Comparison of ENCODE assay signal across 1 cellular context in the genomic region with DNA sequence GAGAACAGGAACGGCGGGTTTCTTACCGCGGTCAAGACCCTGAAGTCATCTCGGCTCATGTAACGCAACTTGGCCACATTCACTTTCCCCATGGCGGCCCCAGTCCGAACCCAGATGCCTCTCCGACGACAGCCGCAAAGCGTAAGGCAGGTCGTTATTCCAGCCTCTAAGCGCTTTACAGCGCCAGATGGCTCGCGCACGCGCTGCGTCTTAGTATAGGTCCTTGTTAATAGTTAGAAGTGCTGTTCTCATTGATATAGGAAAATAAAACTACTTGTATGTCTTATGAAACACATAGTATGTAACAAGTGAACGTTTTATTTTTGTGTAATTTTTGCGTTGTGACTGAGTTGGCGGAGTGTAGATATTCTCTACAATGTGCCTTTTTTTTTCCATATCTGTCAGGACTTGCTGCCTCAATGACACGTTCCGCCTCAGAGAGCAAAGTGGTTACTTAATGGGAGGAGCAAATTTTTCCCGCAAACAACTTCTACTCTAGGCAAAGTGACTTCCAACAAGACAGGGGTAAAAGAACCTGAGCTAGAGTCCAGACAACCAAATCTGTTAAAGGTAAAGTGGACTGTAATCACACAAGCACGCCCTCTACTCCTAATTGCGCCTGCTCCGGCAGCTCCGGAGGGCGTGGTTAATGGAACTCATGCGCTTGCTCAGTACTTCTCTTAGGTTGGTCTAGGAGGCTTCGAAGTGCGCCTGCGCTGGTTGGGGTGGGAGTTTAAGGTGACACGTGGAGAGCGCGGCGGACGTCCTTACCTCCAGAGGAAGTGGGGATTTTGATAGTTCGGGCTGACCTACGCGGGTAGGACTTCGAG.
TF ChIP-seq lines count a peak whose summit lies in the region.

A gene (minus strand): TSS at position 148 of the 830 bp plus-strand sequence. CDS start 56 bp downstream, at position 92.

TF ChIP-seq in HepG2, 621 proteins besides CTCF, POLR2A, EP300 and RAD21 (continued from another document and continues in another):
- TF ChIP-seq, protein P1, sequence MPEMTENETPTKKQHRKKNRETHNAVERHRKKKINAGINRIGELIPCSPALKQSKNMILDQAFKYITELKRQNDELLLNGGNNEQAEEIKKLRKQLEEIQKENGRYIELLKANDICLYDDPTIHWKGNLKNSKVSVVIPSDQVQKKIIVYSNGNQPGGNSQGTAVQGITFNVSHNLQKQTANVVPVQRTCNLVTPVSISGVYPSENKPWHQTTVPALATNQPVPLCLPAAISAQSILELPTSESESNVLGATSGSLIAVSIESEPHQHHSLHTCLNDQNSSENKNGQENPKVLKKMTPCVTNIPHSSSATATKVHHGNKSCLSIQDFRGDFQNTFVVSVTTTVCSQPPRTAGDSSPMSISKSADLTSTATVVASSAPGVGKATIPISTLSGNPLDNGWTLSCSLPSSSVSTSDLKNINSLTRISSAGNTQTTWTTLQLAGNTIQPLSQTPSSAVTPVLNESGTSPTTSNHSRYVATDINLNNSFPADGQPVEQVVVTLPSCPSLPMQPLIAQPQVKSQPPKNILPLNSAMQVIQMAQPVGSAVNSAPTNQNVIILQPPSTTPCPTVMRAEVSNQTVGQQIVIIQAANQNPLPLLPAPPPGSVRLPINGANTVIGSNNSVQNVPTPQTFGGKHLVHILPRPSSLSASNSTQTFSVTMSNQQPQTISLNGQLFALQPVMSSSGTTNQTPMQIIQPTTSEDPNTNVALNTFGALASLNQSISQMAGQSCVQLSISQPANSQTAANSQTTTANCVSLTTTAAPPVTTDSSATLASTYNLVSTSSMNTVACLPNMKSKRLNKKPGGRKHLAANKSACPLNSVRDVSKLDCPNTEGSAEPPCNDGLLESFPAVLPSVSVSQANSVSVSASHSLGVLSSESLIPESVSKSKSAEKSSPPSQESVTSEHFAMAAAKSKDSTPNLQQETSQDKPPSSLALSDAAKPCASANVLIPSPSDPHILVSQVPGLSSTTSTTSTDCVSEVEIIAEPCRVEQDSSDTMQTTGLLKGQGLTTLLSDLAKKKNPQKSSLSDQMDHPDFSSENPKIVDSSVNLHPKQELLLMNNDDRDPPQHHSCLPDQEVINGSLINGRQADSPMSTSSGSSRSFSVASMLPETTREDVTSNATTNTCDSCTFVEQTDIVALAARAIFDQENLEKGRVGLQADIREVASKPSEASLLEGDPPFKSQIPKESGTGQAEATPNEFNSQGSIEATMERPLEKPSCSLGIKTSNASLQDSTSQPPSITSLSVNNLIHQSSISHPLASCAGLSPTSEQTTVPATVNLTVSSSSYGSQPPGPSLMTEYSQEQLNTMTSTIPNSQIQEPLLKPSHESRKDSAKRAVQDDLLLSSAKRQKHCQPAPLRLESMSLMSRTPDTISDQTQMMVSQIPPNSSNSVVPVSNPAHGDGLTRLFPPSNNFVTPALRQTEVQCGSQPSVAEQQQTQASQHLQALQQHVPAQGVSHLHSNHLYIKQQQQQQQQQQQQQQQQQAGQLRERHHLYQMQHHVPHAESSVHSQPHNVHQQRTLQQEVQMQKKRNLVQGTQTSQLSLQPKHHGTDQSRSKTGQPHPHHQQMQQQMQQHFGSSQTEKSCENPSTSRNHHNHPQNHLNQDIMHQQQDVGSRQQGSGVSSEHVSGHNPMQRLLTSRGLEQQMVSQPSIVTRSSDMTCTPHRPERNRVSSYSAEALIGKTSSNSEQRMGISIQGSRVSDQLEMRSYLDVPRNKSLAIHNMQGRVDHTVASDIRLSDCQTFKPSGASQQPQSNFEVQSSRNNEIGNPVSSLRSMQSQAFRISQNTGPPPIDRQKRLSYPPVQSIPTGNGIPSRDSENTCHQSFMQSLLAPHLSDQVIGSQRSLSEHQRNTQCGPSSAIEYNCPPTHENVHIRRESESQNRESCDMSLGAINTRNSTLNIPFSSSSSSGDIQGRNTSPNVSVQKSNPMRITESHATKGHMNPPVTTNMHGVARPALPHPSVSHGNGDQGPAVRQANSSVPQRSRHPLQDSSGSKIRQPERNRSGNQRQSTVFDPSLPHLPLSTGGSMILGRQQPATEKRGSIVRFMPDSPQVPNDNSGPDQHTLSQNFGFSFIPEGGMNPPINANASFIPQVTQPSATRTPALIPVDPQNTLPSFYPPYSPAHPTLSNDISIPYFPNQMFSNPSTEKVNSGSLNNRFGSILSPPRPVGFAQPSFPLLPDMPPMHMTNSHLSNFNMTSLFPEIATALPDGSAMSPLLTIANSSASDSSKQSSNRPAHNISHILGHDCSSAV (CRISPR knock-in tag; IDR thresholded peaks at IDR 0.05; ENCODE audit: borderline replicate concordance): peak; percentile 78; the same call in 1 of the 2 replicates
- TF ChIP-seq KLF15 (CRISPR knock-in tag; IDR thresholded peaks at IDR 0.05; ENCODE audit: borderline replicate concordance) (peak; percentile 89; the same call in 1 of the 2 replicates), RFXANK (CRISPR knock-in tag; IDR thresholded peaks at IDR 0.05) (no peak; the same call in 1 of the 2 replicates), AHR (CRISPR knock-in tag; IDR thresholded peaks at IDR 0.05) (peak; percentile 94; the same call in 1 of the 2 replicates), ZNF563 (CRISPR knock-in tag; IDR thresholded peaks at IDR 0.05) (peak; percentile 71; the same call in 1 of the 2 replicates), GATAD2A (CRISPR knock-in tag; IDR thresholded peaks at IDR 0.05) (peak; percentile 61), NFATC3 (CRISPR knock-in tag; IDR thresholded peaks at IDR 0.05) (0 out of 2 replicates have a peak, but pooled peaks have one; percentile 13), SP4 (CRISPR knock-in tag; IDR thresholded peaks at IDR 0.05) (peak; percentile 44; the same call in 1 of the 2 replicates), CBX1 (IDR thresholded peaks at IDR 0.05; ENCODE audit: low read depth) (no peak), WIZ (CRISPR knock-in tag; IDR thresholded peaks at IDR 0.05) (0 out of 2 replicates have a peak, but pooled peaks have one; percentile 11), ZMAT3 (CRISPR knock-in tag; conservative IDR thresholded peaks at IDR 0.05) (peak; percentile 87)
- TF ChIP-seq, protein P2, sequence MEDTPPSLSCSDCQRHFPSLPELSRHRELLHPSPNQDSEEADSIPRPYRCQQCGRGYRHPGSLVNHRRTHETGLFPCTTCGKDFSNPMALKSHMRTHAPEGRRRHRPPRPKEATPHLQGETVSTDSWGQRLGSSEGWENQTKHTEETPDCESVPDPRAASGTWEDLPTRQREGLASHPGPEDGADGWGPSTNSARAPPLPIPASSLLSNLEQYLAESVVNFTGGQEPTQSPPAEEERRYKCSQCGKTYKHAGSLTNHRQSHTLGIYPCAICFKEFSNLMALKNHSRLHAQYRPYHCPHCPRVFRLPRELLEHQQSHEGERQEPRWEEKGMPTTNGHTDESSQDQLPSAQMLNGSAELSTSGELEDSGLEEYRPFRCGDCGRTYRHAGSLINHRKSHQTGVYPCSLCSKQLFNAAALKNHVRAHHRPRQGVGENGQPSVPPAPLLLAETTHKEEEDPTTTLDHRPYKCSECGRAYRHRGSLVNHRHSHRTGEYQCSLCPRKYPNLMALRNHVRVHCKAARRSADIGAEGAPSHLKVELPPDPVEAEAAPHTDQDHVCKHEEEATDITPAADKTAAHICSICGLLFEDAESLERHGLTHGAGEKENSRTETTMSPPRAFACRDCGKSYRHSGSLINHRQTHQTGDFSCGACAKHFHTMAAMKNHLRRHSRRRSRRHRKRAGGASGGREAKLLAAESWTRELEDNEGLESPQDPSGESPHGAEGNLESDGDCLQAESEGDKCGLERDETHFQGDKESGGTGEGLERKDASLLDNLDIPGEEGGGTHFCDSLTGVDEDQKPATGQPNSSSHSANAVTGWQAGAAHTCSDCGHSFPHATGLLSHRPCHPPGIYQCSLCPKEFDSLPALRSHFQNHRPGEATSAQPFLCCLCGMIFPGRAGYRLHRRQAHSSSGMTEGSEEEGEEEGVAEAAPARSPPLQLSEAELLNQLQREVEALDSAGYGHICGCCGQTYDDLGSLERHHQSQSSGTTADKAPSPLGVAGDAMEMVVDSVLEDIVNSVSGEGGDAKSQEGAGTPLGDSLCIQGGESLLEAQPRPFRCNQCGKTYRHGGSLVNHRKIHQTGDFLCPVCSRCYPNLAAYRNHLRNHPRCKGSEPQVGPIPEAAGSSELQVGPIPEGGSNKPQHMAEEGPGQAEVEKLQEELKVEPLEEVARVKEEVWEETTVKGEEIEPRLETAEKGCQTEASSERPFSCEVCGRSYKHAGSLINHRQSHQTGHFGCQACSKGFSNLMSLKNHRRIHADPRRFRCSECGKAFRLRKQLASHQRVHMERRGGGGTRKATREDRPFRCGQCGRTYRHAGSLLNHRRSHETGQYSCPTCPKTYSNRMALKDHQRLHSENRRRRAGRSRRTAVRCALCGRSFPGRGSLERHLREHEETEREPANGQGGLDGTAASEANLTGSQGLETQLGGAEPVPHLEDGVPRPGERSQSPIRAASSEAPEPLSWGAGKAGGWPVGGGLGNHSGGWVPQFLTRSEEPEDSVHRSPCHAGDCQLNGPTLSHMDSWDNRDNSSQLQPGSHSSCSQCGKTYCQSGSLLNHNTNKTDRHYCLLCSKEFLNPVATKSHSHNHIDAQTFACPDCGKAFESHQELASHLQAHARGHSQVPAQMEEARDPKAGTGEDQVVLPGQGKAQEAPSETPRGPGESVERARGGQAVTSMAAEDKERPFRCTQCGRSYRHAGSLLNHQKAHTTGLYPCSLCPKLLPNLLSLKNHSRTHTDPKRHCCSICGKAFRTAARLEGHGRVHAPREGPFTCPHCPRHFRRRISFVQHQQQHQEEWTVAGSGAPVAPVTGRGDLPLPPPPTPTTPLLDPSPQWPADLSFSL (CRISPR knock-in tag; IDR thresholded peaks at IDR 0.05): no peak
- TF ChIP-seq, protein P3, sequence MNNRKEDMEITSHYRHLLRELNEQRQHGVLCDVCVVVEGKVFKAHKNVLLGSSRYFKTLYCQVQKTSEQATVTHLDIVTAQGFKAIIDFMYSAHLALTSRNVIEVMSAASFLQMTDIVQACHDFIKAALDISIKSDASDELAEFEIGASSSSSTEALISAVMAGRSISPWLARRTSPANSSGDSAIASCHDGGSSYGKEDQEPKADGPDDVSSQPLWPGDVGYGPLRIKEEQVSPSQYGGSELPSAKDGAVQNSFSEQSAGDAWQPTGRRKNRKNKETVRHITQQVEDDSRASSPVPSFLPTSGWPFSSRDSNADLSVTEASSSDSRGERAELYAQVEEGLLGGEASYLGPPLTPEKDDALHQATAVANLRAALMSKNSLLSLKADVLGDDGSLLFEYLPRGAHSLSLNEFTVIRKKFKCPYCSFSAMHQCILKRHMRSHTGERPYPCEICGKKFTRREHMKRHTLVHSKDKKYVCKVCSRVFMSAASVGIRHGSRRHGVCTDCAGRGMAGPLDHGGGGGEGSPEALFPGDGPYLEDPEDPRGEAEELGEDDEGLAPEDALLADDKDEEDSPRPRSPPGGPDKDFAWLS (CRISPR knock-in tag; IDR thresholded peaks at IDR 0.05; ENCODE audit: borderline replicate concordance): no peak
- TF ChIP-seq, protein P4, sequence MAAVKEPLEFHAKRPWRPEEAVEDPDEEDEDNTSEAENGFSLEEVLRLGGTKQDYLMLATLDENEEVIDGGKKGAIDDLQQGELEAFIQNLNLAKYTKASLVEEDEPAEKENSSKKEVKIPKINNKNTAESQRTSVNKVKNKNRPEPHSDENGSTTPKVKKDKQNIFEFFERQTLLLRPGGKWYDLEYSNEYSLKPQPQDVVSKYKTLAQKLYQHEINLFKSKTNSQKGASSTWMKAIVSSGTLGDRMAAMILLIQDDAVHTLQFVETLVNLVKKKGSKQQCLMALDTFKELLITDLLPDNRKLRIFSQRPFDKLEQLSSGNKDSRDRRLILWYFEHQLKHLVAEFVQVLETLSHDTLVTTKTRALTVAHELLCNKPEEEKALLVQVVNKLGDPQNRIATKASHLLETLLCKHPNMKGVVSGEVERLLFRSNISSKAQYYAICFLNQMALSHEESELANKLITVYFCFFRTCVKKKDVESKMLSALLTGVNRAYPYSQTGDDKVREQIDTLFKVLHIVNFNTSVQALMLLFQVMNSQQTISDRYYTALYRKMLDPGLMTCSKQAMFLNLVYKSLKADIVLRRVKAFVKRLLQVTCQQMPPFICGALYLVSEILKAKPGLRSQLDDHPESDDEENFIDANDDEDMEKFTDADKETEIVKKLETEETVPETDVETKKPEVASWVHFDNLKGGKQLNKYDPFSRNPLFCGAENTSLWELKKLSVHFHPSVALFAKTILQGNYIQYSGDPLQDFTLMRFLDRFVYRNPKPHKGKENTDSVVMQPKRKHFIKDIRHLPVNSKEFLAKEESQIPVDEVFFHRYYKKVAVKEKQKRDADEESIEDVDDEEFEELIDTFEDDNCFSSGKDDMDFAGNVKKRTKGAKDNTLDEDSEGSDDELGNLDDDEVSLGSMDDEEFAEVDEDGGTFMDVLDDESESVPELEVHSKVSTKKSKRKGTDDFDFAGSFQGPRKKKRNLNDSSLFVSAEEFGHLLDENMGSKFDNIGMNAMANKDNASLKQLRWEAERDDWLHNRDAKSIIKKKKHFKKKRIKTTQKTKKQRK (IDR thresholded peaks at IDR 0.05; ENCODE audit: low read length): no peak
- TF ChIP-seq, protein P5, sequence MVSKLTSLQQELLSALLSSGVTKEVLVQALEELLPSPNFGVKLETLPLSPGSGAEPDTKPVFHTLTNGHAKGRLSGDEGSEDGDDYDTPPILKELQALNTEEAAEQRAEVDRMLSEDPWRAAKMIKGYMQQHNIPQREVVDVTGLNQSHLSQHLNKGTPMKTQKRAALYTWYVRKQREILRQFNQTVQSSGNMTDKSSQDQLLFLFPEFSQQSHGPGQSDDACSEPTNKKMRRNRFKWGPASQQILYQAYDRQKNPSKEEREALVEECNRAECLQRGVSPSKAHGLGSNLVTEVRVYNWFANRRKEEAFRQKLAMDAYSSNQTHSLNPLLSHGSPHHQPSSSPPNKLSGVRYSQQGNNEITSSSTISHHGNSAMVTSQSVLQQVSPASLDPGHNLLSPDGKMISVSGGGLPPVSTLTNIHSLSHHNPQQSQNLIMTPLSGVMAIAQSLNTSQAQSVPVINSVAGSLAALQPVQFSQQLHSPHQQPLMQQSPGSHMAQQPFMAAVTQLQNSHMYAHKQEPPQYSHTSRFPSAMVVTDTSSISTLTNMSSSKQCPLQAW (CRISPR knock-in tag; IDR thresholded peaks at IDR 0.05): peak; percentile 64
- TF ChIP-seq, protein P6, sequence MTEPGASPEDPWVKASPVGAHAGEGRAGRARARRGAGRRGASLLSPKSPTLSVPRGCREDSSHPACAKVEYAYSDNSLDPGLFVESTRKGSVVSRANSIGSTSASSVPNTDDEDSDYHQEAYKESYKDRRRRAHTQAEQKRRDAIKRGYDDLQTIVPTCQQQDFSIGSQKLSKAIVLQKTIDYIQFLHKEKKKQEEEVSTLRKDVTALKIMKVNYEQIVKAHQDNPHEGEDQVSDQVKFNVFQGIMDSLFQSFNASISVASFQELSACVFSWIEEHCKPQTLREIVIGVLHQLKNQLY (CRISPR knock-in tag; IDR thresholded peaks at IDR 0.05): no peak; the same call in 1 of the 2 replicates
